Comparison of ENCODE assay signal across 1 cellular context in the genomic region with DNA sequence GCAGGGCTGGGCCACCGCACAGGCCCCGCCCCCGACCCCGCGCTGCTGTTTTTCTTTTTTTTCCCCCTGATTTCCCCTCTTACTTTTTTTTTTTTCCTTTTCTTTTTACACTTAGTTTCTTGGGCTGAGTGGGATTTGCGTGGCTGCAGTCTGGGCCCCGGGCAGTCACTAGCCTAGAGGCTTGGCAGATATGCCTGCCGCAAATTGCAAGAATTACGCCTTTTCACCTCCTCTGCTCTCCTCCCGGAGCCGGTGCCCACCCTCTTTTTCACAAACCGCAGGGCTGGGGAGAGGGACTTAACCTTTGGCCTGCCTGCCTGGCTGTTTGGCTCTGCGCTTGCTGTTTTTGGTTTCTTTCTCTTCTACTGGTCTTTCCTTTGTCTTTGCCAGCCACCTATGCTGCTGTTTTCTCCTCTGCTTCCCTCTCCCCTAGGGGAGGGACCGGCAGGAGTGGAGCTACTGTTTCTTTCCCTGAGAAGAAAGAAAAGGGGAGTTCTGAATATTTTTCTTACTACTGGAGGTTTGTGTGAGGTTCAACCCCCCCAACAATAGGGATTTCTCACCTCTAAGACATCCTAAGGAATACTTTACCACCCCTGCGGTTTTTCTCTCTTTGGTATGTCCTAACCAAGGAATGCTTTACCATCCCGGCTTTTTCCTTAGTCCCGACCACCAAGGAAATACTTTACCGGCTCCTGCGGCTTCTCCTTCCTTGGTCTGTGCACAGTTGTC.
A peak's percentile ranks its signal among the peaks of the same experiment; 100 is the strongest.
TF ChIP-seq lines count a peak whose summit lies in the region.

No MANE protein-coding gene starts in this region.

TF ChIP-seq in SK-N-SH, 30 proteins besides CTCF, POLR2A, EP300 and RAD21:
- TF ChIP-seq POLR2AphosphoS5 (IDR thresholded peaks at IDR 0.05; ENCODE audit: low read depth, low read length) (peak; percentile 27; the same call in 1 of the 2 replicates), GATA2 (CRISPR knock-in tag; IDR thresholded peaks at IDR 0.05) (no peak), YY1 (IDR thresholded peaks at IDR 0.05; ENCODE audit: low read depth) (no peak), TCF12 (IDR thresholded peaks at IDR 0.05) (no peak)
- TF ChIP-seq, protein P1, sequence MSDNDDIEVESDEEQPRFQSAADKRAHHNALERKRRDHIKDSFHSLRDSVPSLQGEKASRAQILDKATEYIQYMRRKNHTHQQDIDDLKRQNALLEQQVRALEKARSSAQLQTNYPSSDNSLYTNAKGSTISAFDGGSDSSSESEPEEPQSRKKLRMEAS (IDR thresholded peaks at IDR 0.05; ENCODE audit: low read depth), result 0 out of 2 replicates have a peak, but pooled peaks have one; percentile 6
- TF ChIP-seq, protein P2, sequence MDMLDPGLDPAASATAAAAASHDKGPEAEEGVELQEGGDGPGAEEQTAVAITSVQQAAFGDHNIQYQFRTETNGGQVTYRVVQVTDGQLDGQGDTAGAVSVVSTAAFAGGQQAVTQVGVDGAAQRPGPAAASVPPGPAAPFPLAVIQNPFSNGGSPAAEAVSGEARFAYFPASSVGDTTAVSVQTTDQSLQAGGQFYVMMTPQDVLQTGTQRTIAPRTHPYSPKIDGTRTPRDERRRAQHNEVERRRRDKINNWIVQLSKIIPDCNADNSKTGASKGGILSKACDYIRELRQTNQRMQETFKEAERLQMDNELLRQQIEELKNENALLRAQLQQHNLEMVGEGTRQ (IDR thresholded peaks at IDR 0.05; ENCODE audit: borderline replicate concordance, low read depth, low read length), result no peak
